Comparison of ENCODE assay signal across 8 cellular contexts in the genomic region with DNA sequence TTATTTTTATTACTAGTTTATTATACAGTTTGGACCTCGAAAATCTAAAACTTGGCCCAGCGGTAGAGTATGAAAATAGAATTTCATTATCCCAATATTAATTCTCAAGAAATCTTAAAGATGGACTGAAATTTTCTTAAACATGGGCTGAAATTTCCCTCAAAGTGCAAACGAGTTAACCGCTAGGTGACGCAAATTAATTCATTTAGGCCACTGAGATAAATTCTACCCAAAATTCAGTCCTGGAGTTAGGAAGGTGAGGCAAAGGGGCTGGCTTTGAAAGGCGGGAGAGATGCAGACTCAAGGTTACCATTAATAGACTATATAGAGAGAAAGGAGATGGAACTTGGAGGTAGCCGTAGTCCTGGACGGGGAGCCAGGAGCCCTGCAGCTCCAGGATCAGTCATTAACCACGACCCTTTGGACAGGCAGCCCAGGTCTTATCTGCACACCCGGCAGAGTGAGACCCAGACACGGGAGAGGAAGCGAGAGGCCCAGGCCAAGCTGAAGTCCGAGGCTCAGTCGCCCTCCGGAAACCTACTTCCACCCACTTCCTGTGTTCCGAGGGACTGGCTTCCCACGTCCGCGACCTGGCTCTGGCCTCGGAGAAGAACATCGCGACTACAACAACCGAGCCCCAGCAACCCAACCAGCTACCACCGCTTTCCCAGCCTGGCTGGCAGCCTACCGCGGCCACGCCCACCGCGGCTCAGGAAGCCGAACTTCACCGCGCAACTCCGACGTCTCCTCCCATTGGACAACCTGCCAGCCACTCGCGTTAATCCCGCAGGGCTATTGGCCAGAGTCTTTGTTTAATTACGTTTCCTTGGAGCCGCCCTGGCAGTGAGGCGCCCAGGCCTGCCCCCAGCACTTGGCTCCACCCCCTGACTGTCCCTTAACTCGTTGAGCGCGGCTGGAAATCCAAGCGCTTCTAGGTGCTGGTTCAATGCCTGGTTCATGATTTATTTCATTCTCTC. TPM values are rescaled to one million over a fixed set of nuclear protein-coding genes. Genes with fewer than 3 reads are reported as not detected.
DNase-seq lines count a peak whose midpoint lies in the region; ATAC-seq and TF ChIP-seq lines count a peak whose summit lies in the region.

A gene with protein sequence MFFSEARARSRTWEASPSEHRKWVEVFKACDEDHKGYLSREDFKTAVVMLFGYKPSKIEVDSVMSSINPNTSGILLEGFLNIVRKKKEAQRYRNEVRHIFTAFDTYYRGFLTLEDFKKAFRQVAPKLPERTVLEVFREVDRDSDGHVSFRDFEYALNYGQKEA (minus strand): TSS at position 686 of the 977 bp plus-strand sequence. CDS start 70 bp downstream, at position 616.

- peak within 1 kb of the TSS; percentile 92 for H3K27ac ChIP-seq in C4-2B

- TF ChIP-seq CTCF in C4-2B (conservative IDR thresholded peaks at IDR 0.05): peak; percentile 52

- peak; percentile 100 for DNase-seq in NCI-H69 (lab: John Stamatoyannopoulos, UW)
- DNase-seq in activated CD4-positive, alpha-beta T cell treated with anti-CD3 and anti-CD28 coated beads, Interleukin-2, amount 50 U/mL, for 24 hours (ENCODE audit: low read depth in 1 of 2, low spot score in 1 of 2): peak; percentile 76 to 94
- DNase-seq in dedifferentiated amniotic fluid mesenchymal stem cell (ENCODE audit: extremely low spot score): peak; percentile 99
- peak; percentile 98 for DNase-seq in left lobe of liver (ENCODE audit: low spot score)
- peak; percentile 92 for DNase-seq in stimulated activated CD4-positive, alpha-beta T cell treated with anti-CD3 and anti-CD28 coated beads, Interleukin-2, amount 100 ng/mL, for 4 hours (ENCODE audit: low read depth)

- ATAC-seq in GM19351 (IDR thresholded peaks at IDR 0.05; ENCODE audit: unreplicated experiment) (peak; percentile 74), HG03521 (IDR thresholded peaks at IDR 0.05; ENCODE audit: unreplicated experiment) (peak; percentile 79), left lobe of liver (peak; percentile 82)

RNA-seq across cellular contexts. Expression of the gene that starts here (rescaled TPM):
- 1.2 TPM for total RNA-seq in left lobe of liver

Comparison
In these comparisons a context has a peak if more than half of its experiments do, and no peak if none do; other contexts are left out.
1. Peak in every context shown above with its lines: DNase-seq, ATAC-seq and H3K27ac ChIP-seq.